27 cellular contexts compared by ENCODE assay signal in genomic region chr20:57407541-57407956, GRCh38. TPM values are rescaled to one million over a fixed set of nuclear protein-coding genes. Genes with fewer than 3 reads are reported as not detected.
DNase-seq lines count a peak whose midpoint lies in the region; ATAC-seq, FAIRE-seq and TF ChIP-seq lines count a peak whose summit lies in the region.
"Had no signal": no experiment of that assay in that cellular context is flagged by ENCODE, and none has a peak within 500 bp of the region (broad histone marks: within the 10 kb centered on the region; RNA-seq: fewer than 3 reads in every experiment).

No MANE protein-coding gene starts in this region.

- intact Hi-C loops in K562 (cut with micrococcal nuclease), result no loop called here
- intact Hi-C loops in right cardiac atrium (cut with DNase I), result no loop called here

- H3K27me3 ChIP-seq in K562 (ENCODE audit: control insufficient read depth in 2 of 2, insufficient read depth in 2 of 2, low read length in 2 of 2) (no peaks in the 10 kb centered on the region), right cardiac atrium (ENCODE audit: control insufficient read depth, insufficient read depth) (no peaks in the 10 kb centered on the region), skeletal muscle tissue (ENCODE audit: control insufficient read depth in 3 of 3, insufficient read depth in 3 of 3, low read length in 3 of 3) (no peaks in the 10 kb centered on the region)
- H3K27me3 ChIP-seq: adrenal gland, stomach, upper lobe of right lung had no signal

- TF ChIP-seq POLR2A in K562 (conservative IDR thresholded peaks at IDR 0.05), result no peak

- peaks cover 17% of the 10 kb centered on the region for H4K20me1 ChIP-seq in K562 (replicated peaks; ENCODE audit: control insufficient read depth, insufficient read depth, low read length)

- H3K9me3 ChIP-seq in K562 (replicated peaks; ENCODE audit: control insufficient read depth, insufficient read depth, low read depth, low read length), result no peaks in the 10 kb centered on the region
- H3K9me3 ChIP-seq in right cardiac atrium (ENCODE audit: control insufficient read depth, low read length), result no peaks in the 10 kb centered on the region
- H3K9me3 ChIP-seq in skeletal muscle tissue (ENCODE audit: control insufficient read depth in 3 of 3, low read length in 3 of 3), result no peaks in the 10 kb centered on the region
- H3K9me3 ChIP-seq: adrenal gland, stomach, upper lobe of right lung had no signal

- peaks cover 3% of the 10 kb centered on the region for H3K9me1 ChIP-seq in K562 (ENCODE audit: control insufficient read depth, insufficient read depth, low read length)

- peak overlapping the region in 1 of 2 experiments; percentile 66; a peak in 2 of 4 replicates for H3K9ac ChIP-seq in K562 (ENCODE audit: insufficient read depth in 1 of 2, low read depth in 2 of 2, low read length in 2 of 2)
- peak overlapping the region in 1 of 3 donors; percentile 71 for H3K9ac ChIP-seq in skeletal muscle tissue (ENCODE audit: low read depth in 1 of 3, low read length in 3 of 3)

- H3K4me2 ChIP-seq in K562 (ENCODE audit: insufficient read depth, low read length), result no peak overlapping the region

- H3K79me2 ChIP-seq in K562 (ENCODE audit: control insufficient read depth, insufficient read depth, low read length), result peaks cover 7% of the 10 kb centered on the region

- 93% methylated on average over 19 of the region's 29 CpGs for WGBS in K562 (ENCODE audit: insufficient coverage, low coverage, missing lambda C conversion rate)
- WGBS in right cardiac atrium, result 75% methylated on average over 29 of the region's 29 CpGs

- no peak overlapping the region for H2AFZ ChIP-seq in K562 (ENCODE audit: low read depth, low read length)

- no peak for ATAC-seq in K562
- peak; percentile 3 to 57 for ATAC-seq in right cardiac atrium
- no peak for ATAC-seq in GM21390 (IDR thresholded peaks at IDR 0.05; ENCODE audit: unreplicated experiment)
- ATAC-seq: upper lobe of right lung had no signal

- TF ChIP-seq EP300 in K562 (IDR thresholded peaks at IDR 0.05; ENCODE audit: low read length), result no peak

- H3K36me3 ChIP-seq in K562 (ENCODE audit: control insufficient read depth, insufficient read depth, low read length), result peaks cover 73% of the 10 kb centered on the region; the same call in 2 of the 3 replicates
- H3K36me3 ChIP-seq in skeletal muscle tissue (ENCODE audit: control insufficient read depth in 3 of 3, insufficient read depth in 3 of 3, low read length in 3 of 3), result peaks cover 43 to 53% (median 45%) of the 10 kb centered on the region in 3 donors

- in situ Hi-C loops in K562 (cut with MboI), result no loop called here

- no peak for TF ChIP-seq CTCF in K562 (IDR thresholded peaks at IDR 0.05 in 2 of 3, conservative IDR thresholded peaks at IDR 0.05 in 1 of 3; ENCODE audit: insufficient read depth in 2 of 3, low read depth in 1 of 3, low read length in 3 of 3)

- H3K4me1 ChIP-seq in K562 (replicated peaks in 1 of 2; ENCODE audit: control insufficient read depth in 2 of 2, insufficient read depth in 2 of 2, low read length in 2 of 2), result peaks cover 44 to 70% of the 10 kb centered on the region in 2 experiments
- peaks cover 3% of the 10 kb centered on the region for H3K4me1 ChIP-seq in right cardiac atrium (ENCODE audit: control insufficient read depth, insufficient read depth, low read length)
- peaks cover 33 to 93% (median 80%) of the 10 kb centered on the region in 3 donors for H3K4me1 ChIP-seq in skeletal muscle tissue (ENCODE audit: control insufficient read depth in 3 of 3, insufficient read depth in 3 of 3, low read length in 3 of 3)
- H3K4me1 ChIP-seq: upper lobe of right lung had no signal

- H3K27ac ChIP-seq in K562 (ENCODE audit: extremely low read depth, low read depth, low read length), result no peak overlapping the region
- peak overlapping the region; percentile 78 for H3K27ac ChIP-seq in right cardiac atrium (ENCODE audit: low read length)
- peak overlapping the region; percentile 5 for H3K27ac ChIP-seq in skeletal muscle tissue (ENCODE audit: low read depth, low read length)
- H3K27ac ChIP-seq: 22Rv1, adrenal gland, epithelial cell of prostate, upper lobe of right lung had no signal

- no peak for TF ChIP-seq RAD21 in K562 (CRISPR knock-in tag; conservative IDR thresholded peaks at IDR 0.05 in 1 of 2, IDR thresholded peaks at IDR 0.05 in 1 of 2)

- no peak overlapping the region for H3K4me3 ChIP-seq in K562
- no peak overlapping the region for H3K4me3 ChIP-seq in right cardiac atrium (ENCODE audit: low read length)
- H3K4me3 ChIP-seq in skeletal muscle tissue (ENCODE audit: low read length in 3 of 3), result no peak overlapping the region
- H3K4me3 ChIP-seq: adrenal gland, stomach, upper lobe of right lung had no signal

- POLR2A ChIA-PET in K562 (lab: Yijun Ruan, JAX), result interaction anchor here (0.6 to 2.9 kb wide), 5 partner anchors 9 to 326 kb away, joined by 3 to 8 read pairs (median 3); no protein-coding TSS in a partner anchor

- BruUV-seq in K562 (replicated peaks; lab: Mats Ljungman, UMichigan), result no TSS peak

- DNase-seq in NCI-H1417 (lab: John Stamatoyannopoulos, UW), result peak in 2 of 3 experiments; percentile 18 to 47
- no peak for DNase-seq in NCI-H1417 treated with DMSO at 0.1 percent for 48 hours (lab: John Stamatoyannopoulos, UW)
- DNase-seq in K562 (ENCODE audit: extremely low read depth in 1 of 4, low spot score in 3 of 4), result no peak
- peak in 2 of 3 donors; percentile 79 to 81 for DNase-seq in right cardiac atrium
- no peak for DNase-seq in GOT3 (lab: John Stamatoyannopoulos, UW)
- DNase-seq in cerebellum (ENCODE audit: low spot score), result no peak
- DNase-seq: activated CD4-positive, alpha-beta T cell treated with anti-CD3 and anti-CD28 coated beads, Interleukin-2, amount 10 ng/mL, durations not matched to agents 24 days and 14 days; AML-193; foreskin melanocyte; kidney glomerular epithelial cell; mesenchymal stem cell; MV-4-11; NCI-H187; NCI-H345; NCI-H82; SIG-M5; small intestine; stimulated activated CD4-positive, alpha-beta T cell treated with anti-CD3 and anti-CD28 coated beads, Interleukin-4, amount 100 ng/mL, for 1 hour; stomach; T-cell; upper lobe of right lung had no signal

- FAIRE-seq in K562 (lab: Jason Lieb, UNC), result no peak
- FAIRE-seq: bronchial epithelial cell, small intestine had no signal

- CTCF ChIA-PET in K562 (lab: Yijun Ruan, JAX; ENCODE audit: low intra/inter-chr PET ratio), result no interaction called here

TF ChIP-seq in K562, 482 proteins besides CTCF, POLR2A, EP300 and RAD21 (continues in another document):
- no peak for TF ChIP-seq ZNF184 (CRISPR knock-in tag; IDR thresholded peaks at IDR 0.05)
- peak; percentile 80 for TF ChIP-seq HNRNPL (IDR thresholded peaks at IDR 0.05; ENCODE audit: low read depth, low read length)
- no peak for TF ChIP-seq KDM1A (IDR thresholded peaks at IDR 0.05)
- no peak for TF ChIP-seq MCM5 (IDR thresholded peaks at IDR 0.05; ENCODE audit: low read depth)
- peak; percentile 24 for TF ChIP-seq FIP1L1 (IDR thresholded peaks at IDR 0.05; ENCODE audit: low read depth, low read length, poor library complexity, severe bottlenecking)
- no peak for TF ChIP-seq LEF1 (IDR thresholded peaks at IDR 0.05)
- no peak for TF ChIP-seq ZNF232 (CRISPR knock-in tag; IDR thresholded peaks at IDR 0.05)
- no peak for TF ChIP-seq ZNF175 (CRISPR knock-in tag; IDR thresholded peaks at IDR 0.05; ENCODE audit: low read depth)
- TF ChIP-seq ATF7 (IDR thresholded peaks at IDR 0.05), result no peak

RNA-seq across cellular contexts. Expression of gene RBM38, which starts 16.4 kb away (rescaled TPM):
- total RNA-seq in K562 (2011; cell fraction: chromatin; rRNA removed; ENCODE audit: low replicate concordance), result 13.6 and 33.0 TPM in 2 replicates
- 29.3 and 29.4 TPM in 2 replicates for total RNA-seq in K562 (2011; cell fraction: nucleolus; rRNA removed)
- total RNA-seq in K562 (2011; cell fraction: nucleoplasm; rRNA removed), result 21.9 and 24.7 TPM in 2 replicates
- total RNA-seq in K562 (2014; rRNA removed) (63.6 and 74.0 TPM in 2 replicates), K562 (2014; rRNA removed; fragmentation: Illumina TruSeq; extraction: Trizol) (10.9 and 12.3 TPM in 2 replicates), K562 (2015; rRNA removed; fragmentation: Illumina TruSeq; extraction: Trizol) (33.9 and 36.1 TPM in 2 replicates), K562 (2021) (82.4 and 83.4 TPM in 2 replicates), right cardiac atrium (100 to 1,000 TPM in 1 of 4 donors, 10 to 100 TPM in 3; 82.6 to 143 (median 94.4) TPM), skeletal muscle tissue (60.0 TPM), cerebellum (11.4 TPM)
- polyA plus RNA-seq in K562 (2011; rRNA removed) (31.9 and 33.2 TPM in 2 replicates), K562 (2014; fragmentation: Illumina TruSeq; extraction: Trizol) (22.5 and 55.0 TPM in 2 replicates), K562 (2014; fragmentation: Nextera tagmentation; extraction: Ambion mirVana) (under 1 TPM; 0.28 to 0.39 TPM), K562 (2014; rRNA removed) (79.6 and 84.1 TPM in 2 replicates), right cardiac atrium (182 TPM)
- 44.2 and 145 TPM in 2 replicates for polyA plus RNA-seq in K562 (2011; cell fraction: cytosol; rRNA removed)
- 29.1 and 66.0 TPM in 2 replicates for polyA plus RNA-seq in K562 (2011; cell fraction: nucleus; rRNA removed)
- 54.8 and 56.8 TPM in 2 replicates for polyA plus RNA-seq in K562 (2012)
- polyA minus RNA-seq in K562 (2011; rRNA and poly(A)+ RNA removed), result 7.0 and 14.2 TPM in 2 replicates
- 35.7 and 38.9 TPM in 2 replicates for polyA minus RNA-seq in K562 (2011; cell fraction: cytosol; rRNA and poly(A)+ RNA removed)
- 8.0 and 10.9 TPM in 2 replicates for polyA minus RNA-seq in K562 (2011; cell fraction: nucleus; rRNA and poly(A)+ RNA removed)

RNA-seq across cellular contexts. Expression of gene RAE1, which starts 56.5 kb away (rescaled TPM):
- 95.3 and 106 TPM in 2 replicates for total RNA-seq in K562 (2011; cell fraction: chromatin; rRNA removed; ENCODE audit: low replicate concordance)
- 55.4 and 62.8 TPM in 2 replicates for total RNA-seq in K562 (2011; cell fraction: nucleolus; rRNA removed)
- total RNA-seq in K562 (2011; cell fraction: nucleoplasm; rRNA removed), result 67.5 and 71.1 TPM in 2 replicates
- total RNA-seq in K562 (2014; rRNA removed), result 40.8 and 60.8 TPM in 2 replicates
- total RNA-seq in K562 (2014; rRNA removed; fragmentation: Illumina TruSeq; extraction: Trizol), result 77.7 and 81.1 TPM in 2 replicates
- total RNA-seq in K562 (2015; rRNA removed; fragmentation: Illumina TruSeq; extraction: Trizol), result 82.6 and 84.9 TPM in 2 replicates
- total RNA-seq in K562 (2021), result 68.7 and 70.5 TPM in 2 replicates
- polyA plus RNA-seq in K562 (2011; rRNA removed), result 49.8 and 52.2 TPM in 2 replicates
- polyA plus RNA-seq in K562 (2011; cell fraction: cytosol; rRNA removed), result 54.7 and 109 TPM in 2 replicates
- polyA plus RNA-seq in K562 (2011; cell fraction: nucleus; rRNA removed), result 88.3 and 89.8 TPM in 2 replicates
- polyA plus RNA-seq in K562 (2012), result 45.2 and 61.8 TPM in 2 replicates
- 100 and 104 TPM in 2 replicates for polyA plus RNA-seq in K562 (2014; fragmentation: Illumina TruSeq; extraction: Trizol)
- polyA plus RNA-seq in K562 (2014; fragmentation: Nextera tagmentation; extraction: Ambion mirVana), result 100 to 1,000 TPM; 223 to 248 TPM
- 33.7 and 62.4 TPM in 2 replicates for polyA plus RNA-seq in K562 (2014; rRNA removed)
- polyA minus RNA-seq in K562 (2011; rRNA and poly(A)+ RNA removed), result 80.5 and 110 TPM in 2 replicates
- polyA minus RNA-seq in K562 (2011; cell fraction: cytosol; rRNA and poly(A)+ RNA removed), result 36.4 and 45.3 TPM in 2 replicates
- 55.3 and 89.0 TPM in 2 replicates for polyA minus RNA-seq in K562 (2011; cell fraction: nucleus; rRNA and poly(A)+ RNA removed)
- 10 to 100 TPM; 14.1 to 15.6 (median 14.8) TPM for total RNA-seq in right cardiac atrium
- 9.4 TPM for polyA plus RNA-seq in right cardiac atrium
- total RNA-seq in skeletal muscle tissue, result 18.3 TPM
- total RNA-seq in cerebellum, result 26.9 TPM

Comparison
In these comparisons a context has a peak if more than half of its experiments do, and no peak if none do; other contexts are left out.
1. DNase-seq: peak in NCI-H1417 (2 of 3) and right cardiac atrium (2 of 3); none in NCI-H1417 treated with DMSO at 0.1 percent for 48 hours (single experiment), K562 (0 of 4), GOT3 (single experiment) and cerebellum (single experiment).
2. ATAC-seq: peak in right cardiac atrium (2 of 2); none in K562 (single experiment) and GM21390 (single experiment).